ENCODE assay signal across 35 cellular contexts in genomic region chr4:59238212-59238611, GRCh38.
"Had no signal": no experiment of that assay in that cellular context is flagged by ENCODE, and none has a peak within 500 bp of the region (broad histone marks: within the 10 kb centered on the region; RNA-seq: fewer than 3 reads in every experiment).

No MANE protein-coding gene starts in this region.

- H3K9me3 ChIP-seq: MG63 had no signal

- H3K9ac ChIP-seq: KMS-11 had no signal

- H3K27me3 ChIP-seq: MG63 had no signal

- H3K36me3 ChIP-seq: MG63 had no signal

- DNase-seq: Karpas-422, Kasumi-1, MG63, MM.1S, MV-4-11, NCI-H1048, NCI-H1092, NCI-H1105, NCI-H1105 treated with DMSO at 0.1 percent for 48 hours, NCI-H1417, NCI-H1417 treated with DMSO at 0.1 percent for 48 hours, NCI-H1436, NCI-H1436 treated with DMSO at 0.1 percent for 48 hours, NCI-H146, NCI-H1694, NCI-H1694 treated with DMSO at 0.1 percent for 48 hours, NCI-H187, NCI-H187 treated with DMSO at 0.1 percent for 48 hours, NCI-H1930, NCI-H2029, NCI-H2029 treated with DMSO at 0.1 percent for 48 hours, NCI-H2081, NCI-H2081 treated with DMSO at 0.1 percent for 48 hours, NCI-H2107, NCI-H2171, NCI-H2171 treated with DMSO at 0.1 percent for 48 hours, NCI-H2227 treated with DMSO at 0.1 percent for 48 hours, NCI-H226, NCI-H345, NCI-H446, NCI-H446 treated with DMSO at 0.1 percent for 48 hours, NCI-H510A, NCI-H510A treated with DMSO at 0.1 percent for 48 hours, NCI-H524 had no signal

- H3K4me3 ChIP-seq: MG63 had no signal

- H3K4me2 ChIP-seq: KMS-11 had no signal

- H3K27ac ChIP-seq: KMS-11 had no signal
